In genomic region chr16:56986361-56986760, GRCh38 we compare ENCODE assay signal across 11 cellular contexts. TPM values are rescaled to one million over a fixed set of nuclear protein-coding genes. Genes with fewer than 3 reads are reported as not detected.
DNase-seq lines count a peak whose midpoint lies in the region; ATAC-seq and TF ChIP-seq lines count a peak whose summit lies in the region.
"Had no signal": no experiment of that assay in that cellular context is flagged by ENCODE, and none has a peak within 500 bp of the region (broad histone marks: within the 10 kb centered on the region; RNA-seq: fewer than 3 reads in every experiment).

No MANE protein-coding gene starts in this region.

- peak overlapping the region; percentile 99 for H3K4me3 Mint-ChIP-seq in activated T-cell treated with anti-CD3 and anti-CD28 coated beads, Interleukin-2, amount 50 U/mL, for 4 hours
- H3K4me3 Mint-ChIP-seq in IgD-negative memory B cell = peak overlapping the region in 2 of 4 donors; percentile 51 to 100
- peak overlapping the region; percentile 97 to 99 for H3K4me3 Mint-ChIP-seq in stimulated activated naive CD8-positive, alpha-beta T cell treated with anti-CD3 and anti-CD28 coated beads, Interleukin-15, amount 100 ng/mL, for 72 hours
- no peak overlapping the region for H3K4me3 Mint-ChIP-seq in glutamatergic neuron (ENCODE audit: unreplicated experiment)

- peaks cover 47% of the 10 kb centered on the region for H3K36me3 Mint-ChIP-seq in activated T-cell treated with anti-CD3 and anti-CD28 coated beads, Interleukin-2, amount 50 U/mL, for 4 hours (ENCODE audit: insufficient read depth)
- H3K36me3 Mint-ChIP-seq in IgD-negative memory B cell (peaks cover 16% of the 10 kb centered on the region), glutamatergic neuron (ENCODE audit: unreplicated experiment) (no peaks in the 10 kb centered on the region)

- ATAC-seq in activated T-cell treated with anti-CD3 and anti-CD28 coated beads, Interleukin-2, amount 50 U/mL, for 4 hours = no peak
- no peak for ATAC-seq in stimulated activated naive CD8-positive, alpha-beta T cell treated with anti-CD3 and anti-CD28 coated beads, Interleukin-15, amount 100 ng/mL, for 72 hours
- no peak for ATAC-seq in HG03280 (IDR thresholded peaks at IDR 0.05; ENCODE audit: unreplicated experiment)
- ATAC-seq: Panc1 had no signal

- peak overlapping the region; percentile 98 to 99 (median 98) for H3K27ac Mint-ChIP-seq in IgD-negative memory B cell
- H3K27ac Mint-ChIP-seq in stimulated activated naive CD8-positive, alpha-beta T cell treated with anti-CD3 and anti-CD28 coated beads, Interleukin-15, amount 100 ng/mL, for 72 hours = peak overlapping the region; percentile 99 to 100
- no peak overlapping the region for H3K27ac Mint-ChIP-seq in glutamatergic neuron (ENCODE audit: unreplicated experiment)

- H3K4me1 Mint-ChIP-seq in activated T-cell treated with anti-CD3 and anti-CD28 coated beads, Interleukin-2, amount 50 U/mL, for 4 hours (ENCODE audit: low read depth) = peaks cover 66% of the 10 kb centered on the region
- H3K4me1 Mint-ChIP-seq in IgD-negative memory B cell (peaks cover 44 to 70% (median 57%) of the 10 kb centered on the region in 3 donors), glutamatergic neuron (ENCODE audit: low read depth, unreplicated experiment) (peaks cover 8% of the 10 kb centered on the region)
- peaks cover 93% of the 10 kb centered on the region for H3K4me1 Mint-ChIP-seq in stimulated activated naive CD8-positive, alpha-beta T cell treated with anti-CD3 and anti-CD28 coated beads, Interleukin-15, amount 100 ng/mL, for 72 hours

- TF ChIP-seq CTCF in glutamatergic neuron (IDR thresholded peaks at IDR 0.05; ENCODE audit: partially characterized antibody, unreplicated experiment) = no peak

- no peaks in the 10 kb centered on the region for H3K9me3 Mint-ChIP-seq in activated T-cell treated with anti-CD3 and anti-CD28 coated beads, Interleukin-2, amount 50 U/mL, for 4 hours
- H3K9me3 Mint-ChIP-seq in IgD-negative memory B cell (no peaks in the 10 kb centered on the region), glutamatergic neuron (ENCODE audit: unreplicated experiment) (peaks cover 2% of the 10 kb centered on the region)
- H3K9me3 Mint-ChIP-seq in stimulated activated naive CD8-positive, alpha-beta T cell treated with anti-CD3 and anti-CD28 coated beads, Interleukin-15, amount 100 ng/mL, for 72 hours = no peaks in the 10 kb centered on the region

- no peak for DNase-seq in activated T-cell treated with anti-CD3 and anti-CD28 coated beads, Interleukin-2, amount 50 U/mL, for 4 hours
- DNase-seq in activated T-cell treated with anti-CD3 and anti-CD28 coated beads, Interleukin-2, amount 50 U/mL, for 1 hour = no peak
- DNase-seq in dermis blood vessel endothelial cell (peak; percentile 66), glutamatergic neuron (no peak), NCI-H1694 treated with DMSO at 0.1 percent for 48 hours (lab: John Stamatoyannopoulos, UW) (no peak)
- no peak for DNase-seq in stimulated activated naive CD8-positive, alpha-beta T cell treated with anti-CD3 and anti-CD28 coated beads, Interleukin-15, amount 100 ng/mL, for 72 hours
- DNase-seq: NCI-H2227 treated with DMSO at 0.1 percent for 48 hours had no signal

- H3K27me3 Mint-ChIP-seq in activated T-cell treated with anti-CD3 and anti-CD28 coated beads, Interleukin-2, amount 50 U/mL, for 4 hours (ENCODE audit: low read depth) = no peaks in the 10 kb centered on the region
- H3K27me3 Mint-ChIP-seq in IgD-negative memory B cell (no peaks in the 10 kb centered on the region), glutamatergic neuron (ENCODE audit: unreplicated experiment) (peaks cover 11% of the 10 kb centered on the region)
- no peaks in the 10 kb centered on the region for H3K27me3 Mint-ChIP-seq in stimulated activated naive CD8-positive, alpha-beta T cell treated with anti-CD3 and anti-CD28 coated beads, Interleukin-15, amount 100 ng/mL, for 72 hours

RNA-seq across cellular contexts. Expression of gene NLRC5, which starts 3.0 kb away (rescaled TPM):
- 100 to 1,000 TPM; 143 to 180 (median 158) TPM for total RNA-seq in activated T-cell treated with anti-CD3 and anti-CD28 coated beads, Interleukin-2, amount 50 U/mL, for 4 hours
- 134 TPM for polyA plus RNA-seq in IgD-negative memory B cell
- 25.5 and 34.5 TPM in 2 replicates for total RNA-seq in dermis blood vessel endothelial cell
- total RNA-seq in glutamatergic neuron (ENCODE audit: unreplicated experiment) = 1.5 TPM

RNA-seq across cellular contexts. Expression of gene CETP, which starts 24.6 kb away (rescaled TPM):
- under 1 TPM in 1 of 3 donors, not detected in 2; 0.11 TPM for total RNA-seq in activated T-cell treated with anti-CD3 and anti-CD28 coated beads, Interleukin-2, amount 50 U/mL, for 4 hours
- 0.79 TPM for polyA plus RNA-seq in IgD-negative memory B cell
- total RNA-seq in dermis blood vessel endothelial cell = 10.9 and 11.4 TPM in 2 replicates
- not detected for total RNA-seq in glutamatergic neuron (ENCODE audit: unreplicated experiment)
- total RNA-seq: myocyte had no signal

RNA-seq across cellular contexts. Expression of gene HERPUD1, which starts 54.4 kb away (rescaled TPM):
- total RNA-seq in activated T-cell treated with anti-CD3 and anti-CD28 coated beads, Interleukin-2, amount 50 U/mL, for 4 hours = 100 to 1,000 TPM; 161 to 228 (median 170) TPM
- 298 TPM for polyA plus RNA-seq in IgD-negative memory B cell
- 88.0 and 132 TPM in 2 replicates for total RNA-seq in dermis blood vessel endothelial cell
- total RNA-seq in glutamatergic neuron (ENCODE audit: unreplicated experiment) = 160 TPM

Comparison
In these comparisons a context has a peak if more than half of its experiments do, and no peak if none do; other contexts are left out.
1. RNA of gene NLRC5, which starts 3.0 kb away (total RNA-seq): 143 to 180 TPM in activated T-cell treated with anti-CD3 and anti-CD28 coated beads, Interleukin-2, amount 50 U/mL, for 4 hours and 25.5 to 34.5 TPM in dermis blood vessel endothelial cell; 1.5 TPM in glutamatergic neuron (single experiment); every median in the first group is over 10 times any median in the second.
2. RNA of gene CETP, which starts 24.6 kb away (total RNA-seq): 10.9 to 11.4 TPM in dermis blood vessel endothelial cell; not detected in glutamatergic neuron (single experiment) and 0.11 TPM in activated T-cell treated with anti-CD3 and anti-CD28 coated beads, Interleukin-2, amount 50 U/mL, for 4 hours; every median in the first group is over 10 times any median in the second.